Comparison of ENCODE assay signal across 18 cellular contexts in the genomic region with DNA sequence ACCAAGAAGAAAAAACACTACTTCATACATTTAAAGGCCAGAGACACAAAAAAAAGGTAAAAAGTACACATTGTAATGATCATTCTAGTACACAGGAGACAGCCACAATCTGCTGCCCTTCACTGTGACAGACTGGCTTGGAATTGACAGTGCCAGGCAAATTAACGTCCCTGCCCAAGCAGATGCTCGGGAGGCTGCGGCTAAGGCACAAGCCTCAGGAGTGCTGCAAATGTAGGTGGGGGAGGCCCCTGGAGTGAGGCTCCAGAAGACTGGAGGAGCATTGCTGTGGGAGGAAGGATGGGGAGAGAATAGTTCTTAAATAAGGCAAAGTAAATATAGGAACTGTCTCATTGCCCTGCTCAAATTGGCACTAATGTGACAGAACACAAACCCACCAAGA. TPM values are rescaled to one million over a fixed set of nuclear protein-coding genes. Genes with fewer than 3 reads are reported as not detected.
DNase-seq lines count a peak whose midpoint lies in the region; ATAC-seq lines count a peak whose summit lies in the region.
"Had no signal": no experiment of that assay in that cellular context is flagged by ENCODE, and none has a peak within 500 bp of the region (broad histone marks: within the 10 kb centered on the region; RNA-seq: fewer than 3 reads in every experiment).

No MANE protein-coding gene starts in this region.

- no peak for DNase-seq in activated naive CD4-positive, alpha-beta T cell treated with anti-CD3 and anti-CD28 coated beads, Interleukin-2, amount 50 U/mL, for 72 hours (ENCODE audit: low spot score in 2 of 2)
- DNase-seq in activated naive CD4-positive, alpha-beta T cell treated with anti-CD3 and anti-CD28 coated beads for 36 hours, result no peak
- DNase-seq in islet precursor cell (peak; percentile 23), superior temporal gyrus (ENCODE audit: extremely low spot score) (peak; percentile 38)
- no peak for DNase-seq in activated CD4-positive, CD25-positive, alpha-beta regulatory T cell treated with anti-CD3 and anti-CD28 coated beads, Interleukin-2, amount 50 U/mL, for 72 hours
- DNase-seq in activated effector memory CD4-positive, alpha-beta T cell treated with anti-CD3 and anti-CD28 coated beads, Interleukin-2, amount 50 U/mL, for 16 hours, result no peak
- DNase-seq: AML-193; CD4-positive, alpha-beta memory T cell; DMS79 treated with DMSO at 0.1 percent for 48 hours; GDM1; HCEC 1CT; MG63; NCI-H1092 treated with DMSO at 0.1 percent for 48 hours; NCI-H187 treated with DMSO at 0.1 percent for 48 hours; NCI-H510A; RPMI8226 had no signal

- CTCF ChIA-PET in activated naive CD4-positive, alpha-beta T cell treated with anti-CD3 and anti-CD28 coated beads for 36 hours (lab: Charles Lee), result no interaction called here

- no peak overlapping the region for H3K4me3 Mint-ChIP-seq in activated naive CD4-positive, alpha-beta T cell treated with anti-CD3 and anti-CD28 coated beads for 36 hours
- no peak overlapping the region for H3K4me3 Mint-ChIP-seq in activated T-helper 17 cell treated with anti-CD3 and anti-CD28 coated beads, Interleukin-2, amount 50 U/mL, for 72 hours
- H3K4me3 Mint-ChIP-seq: CD4-positive, alpha-beta memory T cell had no signal

- no peaks in the 10 kb centered on the region for H3K9me3 Mint-ChIP-seq in activated naive CD4-positive, alpha-beta T cell treated with anti-CD3 and anti-CD28 coated beads, Interleukin-2, amount 50 U/mL, for 72 hours
- H3K9me3 Mint-ChIP-seq in activated naive CD4-positive, alpha-beta T cell treated with anti-CD3 and anti-CD28 coated beads for 36 hours, result no peaks in the 10 kb centered on the region
- H3K9me3 Mint-ChIP-seq in activated T-helper 17 cell treated with anti-CD3 and anti-CD28 coated beads, Interleukin-2, amount 50 U/mL, for 72 hours, result no peaks in the 10 kb centered on the region

- intact Hi-C loops in activated naive CD4-positive, alpha-beta T cell treated with anti-CD3 and anti-CD28 coated beads for 36 hours (cut with micrococcal nuclease), result no loop called here

- H3K36me3 Mint-ChIP-seq in activated naive CD4-positive, alpha-beta T cell treated with anti-CD3 and anti-CD28 coated beads, Interleukin-2, amount 50 U/mL, for 72 hours, result peaks cover 10 to 46% of the 10 kb centered on the region in 2 donors
- peaks cover 44% of the 10 kb centered on the region for H3K36me3 Mint-ChIP-seq in activated naive CD4-positive, alpha-beta T cell treated with anti-CD3 and anti-CD28 coated beads for 36 hours (ENCODE audit: low read depth)
- peaks cover 100% of the 10 kb centered on the region for H3K36me3 Mint-ChIP-seq in activated T-helper 17 cell treated with anti-CD3 and anti-CD28 coated beads, Interleukin-2, amount 50 U/mL, for 72 hours (ENCODE audit: low read depth)

- peak overlapping the region; percentile 82 to 83 for H3K27ac Mint-ChIP-seq in activated naive CD4-positive, alpha-beta T cell treated with anti-CD3 and anti-CD28 coated beads, Interleukin-2, amount 50 U/mL, for 72 hours
- H3K27ac Mint-ChIP-seq in activated naive CD4-positive, alpha-beta T cell treated with anti-CD3 and anti-CD28 coated beads for 36 hours, result no peak overlapping the region
- peak overlapping the region; percentile 29 for H3K27ac Mint-ChIP-seq in activated T-helper 17 cell treated with anti-CD3 and anti-CD28 coated beads, Interleukin-2, amount 50 U/mL, for 72 hours

- H3K27me3 Mint-ChIP-seq in activated naive CD4-positive, alpha-beta T cell treated with anti-CD3 and anti-CD28 coated beads for 36 hours (ENCODE audit: low read depth), result no peaks in the 10 kb centered on the region
- no peaks in the 10 kb centered on the region for H3K27me3 Mint-ChIP-seq in activated T-helper 17 cell treated with anti-CD3 and anti-CD28 coated beads, Interleukin-2, amount 50 U/mL, for 72 hours
- H3K27me3 Mint-ChIP-seq: CD4-positive, alpha-beta memory T cell had no signal

- no peak for ATAC-seq in activated naive CD4-positive, alpha-beta T cell treated with anti-CD3 and anti-CD28 coated beads, Interleukin-2, amount 50 U/mL, for 72 hours
- no peak for ATAC-seq in activated T-helper 17 cell treated with anti-CD3 and anti-CD28 coated beads, Interleukin-2, amount 50 U/mL, for 72 hours (replicated peaks)
- ATAC-seq in HG03571 (IDR thresholded peaks at IDR 0.05; ENCODE audit: unreplicated experiment), result no peak

- peaks cover 6% of the 10 kb centered on the region for H3K4me1 Mint-ChIP-seq in activated naive CD4-positive, alpha-beta T cell treated with anti-CD3 and anti-CD28 coated beads for 36 hours (ENCODE audit: low read depth)
- peaks cover 13% of the 10 kb centered on the region for H3K4me1 Mint-ChIP-seq in activated T-helper 17 cell treated with anti-CD3 and anti-CD28 coated beads, Interleukin-2, amount 50 U/mL, for 72 hours

RNA-seq across cellular contexts. Expression of a gene that starts 18.6 kb away (rescaled TPM):
- total RNA-seq in activated naive CD4-positive, alpha-beta T cell treated with anti-CD3 and anti-CD28 coated beads, Interleukin-2, amount 50 U/mL, for 72 hours, result 10 to 100 TPM; 51.8 to 54.8 TPM
- total RNA-seq in activated naive CD4-positive, alpha-beta T cell treated with anti-CD3 and anti-CD28 coated beads for 36 hours, result 10 to 100 TPM; 37.0 to 41.1 TPM
- 10 to 100 TPM; 51.6 to 58.2 TPM for total RNA-seq in activated T-helper 17 cell treated with anti-CD3 and anti-CD28 coated beads, Interleukin-2, amount 50 U/mL, for 72 hours

RNA-seq across cellular contexts. Expression of a gene that starts 55.3 kb away (rescaled TPM):
- total RNA-seq in activated naive CD4-positive, alpha-beta T cell treated with anti-CD3 and anti-CD28 coated beads, Interleukin-2, amount 50 U/mL, for 72 hours, result not detected
- not detected for total RNA-seq in activated naive CD4-positive, alpha-beta T cell treated with anti-CD3 and anti-CD28 coated beads for 36 hours
- not detected for total RNA-seq in activated T-helper 17 cell treated with anti-CD3 and anti-CD28 coated beads, Interleukin-2, amount 50 U/mL, for 72 hours
- total RNA-seq: CD4-positive, alpha-beta memory T cell had no signal

Comparison
In these comparisons a context has a peak if more than half of its experiments do, and no peak if none do; other contexts are left out.
1. DNase-seq: peak in islet precursor cell (single experiment) and superior temporal gyrus (single experiment); none in activated naive CD4-positive, alpha-beta T cell treated with anti-CD3 and anti-CD28 coated beads, Interleukin-2, amount 50 U/mL, for 72 hours (0 of 2), activated naive CD4-positive, alpha-beta T cell treated with anti-CD3 and anti-CD28 coated beads for 36 hours (single experiment), activated CD4-positive, CD25-positive, alpha-beta regulatory T cell treated with anti-CD3 and anti-CD28 coated beads, Interleukin-2, amount 50 U/mL, for 72 hours (single experiment) and activated effector memory CD4-positive, alpha-beta T cell treated with anti-CD3 and anti-CD28 coated beads, Interleukin-2, amount 50 U/mL, for 16 hours (single experiment).